18 cellular contexts compared by ENCODE assay signal in genomic region chr3:14351617-14352001, GRCh38. TPM values are rescaled to one million over a fixed set of nuclear protein-coding genes. Genes with fewer than 3 reads are reported as not detected.
DNase-seq lines count a peak whose midpoint lies in the region; ATAC-seq and TF ChIP-seq lines count a peak whose summit lies in the region.
"Had no signal": no experiment of that assay in that cellular context is flagged by ENCODE, and none has a peak within 500 bp of the region (broad histone marks: within the 10 kb centered on the region; RNA-seq: fewer than 3 reads in every experiment).

No MANE protein-coding gene starts in this region.

- H3K23ac ChIP-seq in neuronal stem cell (ENCODE audit: low read depth, low read length, poor library complexity) = no peak overlapping the region

- no peaks in the 10 kb centered on the region for H3K36me3 ChIP-seq in HCT116 (ENCODE audit: control insufficient read depth in 1 of 2, insufficient read depth in 2 of 2, low read length in 2 of 2)
- no peaks in the 10 kb centered on the region for H3K36me3 ChIP-seq in endodermal cell (ENCODE audit: control insufficient read depth, insufficient read depth, low read length)
- no peaks in the 10 kb centered on the region for H3K36me3 ChIP-seq in neuronal stem cell (replicated peaks in 1 of 2; ENCODE audit: control insufficient read depth in 2 of 2, insufficient read depth in 2 of 2, low read length in 2 of 2)
- H3K36me3 ChIP-seq: BE2C had no signal

- no peaks in the 10 kb centered on the region for H3K36me3 Mint-ChIP-seq in endodermal cell (ENCODE audit: low read depth)
- no peaks in the 10 kb centered on the region for H3K36me3 Mint-ChIP-seq in activated T-helper 1 cell treated with anti-CD3 and anti-CD28 coated beads, Interleukin-12 subunit alpha, Interleukin-12 subunit beta, Interleukin-2, Interleukin-4 antibody, amounts not matched to agents 30 ng/mL and 10 ng/mL and 1 ng/mL, durations not matched to agents 14 hours and 24 hours and 36 hours (ENCODE audit: low read depth)
- H3K36me3 Mint-ChIP-seq: CD4-positive, CD25-positive, alpha-beta regulatory T cell had no signal

- H4K8ac ChIP-seq in neuronal stem cell (ENCODE audit: low read depth, low read length) = no peak overlapping the region

- H3K79me1 ChIP-seq in neuronal stem cell (ENCODE audit: low read depth, low read length) = no peaks in the 10 kb centered on the region

- H2AK5ac ChIP-seq in neuronal stem cell (ENCODE audit: low read depth, low read length) = peak overlapping the region; percentile 87

- ATAC-seq in HCT116 (peak; percentile 12), omental fat pad (ENCODE audit: low FRiP score) (no peak)
- ATAC-seq: PC-3 had no signal

- H3K4me1 ChIP-seq in HCT116 (ENCODE audit: control insufficient read depth in 1 of 2, insufficient read depth in 2 of 2, low read length in 2 of 2) (peaks cover 0 to 11% of the 10 kb centered on the region in 2 experiments; a peak in 2 of 4 replicates), endodermal cell (ENCODE audit: control insufficient read depth, insufficient read depth, low read length) (no peaks in the 10 kb centered on the region), neuronal stem cell (ENCODE audit: control insufficient read depth in 2 of 2, insufficient read depth in 1 of 2, low read depth in 1 of 2, low read length in 2 of 2) (peaks cover 0 to 7% of the 10 kb centered on the region in 2 donors)

- H3K9me2 ChIP-seq in HCT116 (ENCODE audit: insufficient read depth) = no peaks in the 10 kb centered on the region

- no peaks in the 10 kb centered on the region for H3K79me2 ChIP-seq in HCT116 (ENCODE audit: insufficient read depth, low read length)

- no peak overlapping the region for H3K4me3 Mint-ChIP-seq in endodermal cell
- no peak overlapping the region for H3K4me3 Mint-ChIP-seq in activated T-helper 1 cell treated with anti-CD3 and anti-CD28 coated beads, Interleukin-12 subunit alpha, Interleukin-12 subunit beta, Interleukin-2, Interleukin-4 antibody, amounts not matched to agents 30 ng/mL and 10 ng/mL and 1 ng/mL, durations not matched to agents 14 hours and 24 hours and 36 hours
- H3K4me3 Mint-ChIP-seq: CD4-positive, CD25-positive, alpha-beta regulatory T cell had no signal

- H3K27me3 ChIP-seq in HCT116 (ENCODE audit: insufficient read depth, low read length) (no peaks in the 10 kb centered on the region), endodermal cell (ENCODE audit: control insufficient read depth, insufficient read depth, low read length, poor library complexity, severe bottlenecking) (no peaks in the 10 kb centered on the region), neuronal stem cell (ENCODE audit: control insufficient read depth in 3 of 3, insufficient read depth in 3 of 3, low read depth in 1 of 3, low read length in 3 of 3) (peaks cover 0 to 43% (median 0%) of the 10 kb centered on the region in 3 experiments)
- H3K27me3 ChIP-seq: BE2C had no signal

- no peak overlapping the region for H4K91ac ChIP-seq in neuronal stem cell (ENCODE audit: low read depth, low read length, poor library complexity)

- intact Hi-C loops in HCT116 (cut with micrococcal nuclease) = no loop called here
- intact Hi-C loops in activated T-helper 1 cell treated with anti-CD3 and anti-CD28 coated beads, Interleukin-12 subunit alpha, Interleukin-12 subunit beta, Interleukin-2, Interleukin-4 antibody, amounts not matched to agents 30 ng/mL and 10 ng/mL and 1 ng/mL, durations not matched to agents 14 hours and 24 hours and 36 hours (cut with micrococcal nuclease) = no loop called here

- BruUV-seq in HCT116 (replicated peaks; lab: Mats Ljungman, UMichigan) = no TSS peak

- peak overlapping the region; percentile 62 for H3K18ac ChIP-seq in neuronal stem cell (ENCODE audit: low read length)

- WGBS in endodermal cell (ENCODE audit: insufficient coverage in 1 of 2, insufficient read length in 1 of 2), 2 experiments = 80 to 93% methylated on average over 2 to 6 of the region's 6 CpGs
- no CpG with 5 or more reads among the region's 6 CpGs for WGBS in neuronal stem cell (ENCODE audit: extremely low coverage in 2 of 2, insufficient read length in 2 of 2, insufficient replicate concordance in 1 of 2), 2 donors

- peak overlapping the region; percentile 22 to 26; a peak in 3 of 4 replicates for H3K4me3 ChIP-seq in HCT116 (replicated peaks in 1 of 2; ENCODE audit: low read depth in 1 of 2, low read length in 2 of 2)
- no peak overlapping the region for H3K4me3 ChIP-seq in endodermal cell (ENCODE audit: low read length)
- H3K4me3 ChIP-seq in neuronal stem cell (ENCODE audit: low read length in 2 of 2) = no peak overlapping the region
- H3K4me3 ChIP-seq in foreskin fibroblast (ENCODE audit: low read depth in 1 of 2, low read length in 2 of 2) = no peak overlapping the region
- H3K4me3 ChIP-seq: SK-N-MC had no signal

- no peak overlapping the region for H2BK12ac ChIP-seq in neuronal stem cell (ENCODE audit: low read length)

- TF ChIP-seq RAD21 in HCT116 (IDR thresholded peaks at IDR 0.05; ENCODE audit: low read depth) = no peak

- H3K27ac ChIP-seq in HCT116 (ENCODE audit: low read depth, low read length) = no peak overlapping the region
- H3K27ac ChIP-seq in endodermal cell (ENCODE audit: low read depth, low read length) = no peak overlapping the region
- no peak overlapping the region for H3K27ac ChIP-seq in neuronal stem cell (replicated peaks; ENCODE audit: low read length)
- H3K27ac ChIP-seq: KMS-11, SK-N-MC had no signal

- H4K20me1 ChIP-seq in HCT116 (ENCODE audit: insufficient read depth) = no peaks in the 10 kb centered on the region

- POLR2A ChIA-PET in HCT116 (lab: Charles Lee) = no interaction called here

- peak overlapping the region; percentile 39 for H2BK15ac ChIP-seq in neuronal stem cell (ENCODE audit: low read length)

- no peaks in the 10 kb centered on the region for H3K9me3 ChIP-seq in HCT116 (ENCODE audit: control insufficient read depth in 1 of 2, insufficient read depth in 1 of 2, low read depth in 1 of 2, low read length in 2 of 2)
- no peaks in the 10 kb centered on the region for H3K9me3 ChIP-seq in endodermal cell (ENCODE audit: control insufficient read depth, low read length)
- H3K9me3 ChIP-seq in neuronal stem cell (replicated peaks in 1 of 2; ENCODE audit: control insufficient read depth in 2 of 2, insufficient read depth in 1 of 2, low read depth in 1 of 2, low read length in 2 of 2) = no peaks in the 10 kb centered on the region
- H3K9me3 ChIP-seq: BE2C had no signal

- CTCF ChIA-PET in HCT116 (lab: Charles Lee) = no interaction called here

- no peak for DNase-seq in HCT116 (ENCODE audit: low read depth, low spot score)
- DNase-seq in NCI-H69 (lab: John Stamatoyannopoulos, UW) = peak; percentile 66
- DNase-seq in endodermal cell = no peak
- DNase-seq in neuronal stem cell (ENCODE audit: low spot score) = no peak
- no peak for DNase-seq in KG1 (lab: John Stamatoyannopoulos, UW)
- DNase-seq in foreskin fibroblast = no peak
- no peak for DNase-seq in activated T-helper 1 cell treated with anti-CD3 and anti-CD28 coated beads, Interleukin-12 subunit alpha, Interleukin-12 subunit beta, Interleukin-2, Interleukin-4 antibody, amounts not matched to agents 30 ng/mL and 10 ng/mL and 1 ng/mL, durations not matched to agents 14 hours and 24 hours and 36 hours (ENCODE audit: low spot score)
- no peak for DNase-seq in omental fat pad (ENCODE audit: low spot score)
- DNase-seq: DMS79, NCI-H1105 treated with DMSO at 0.1 percent for 48 hours, NCI-H2029 treated with DMSO at 0.1 percent for 48 hours, NCI-H524 treated with DMSO at 0.1 percent for 48 hours, Right ventricle myocardium superior had no signal

- no peak overlapping the region for H3K4ac ChIP-seq in neuronal stem cell (ENCODE audit: low read length)

- no peak for TF ChIP-seq POLR2A in HCT116 (IDR thresholded peaks at IDR 0.05; ENCODE audit: borderline replicate concordance, extremely low read depth, insufficient read depth, insufficient read length)

- no peak overlapping the region for H2BK5ac ChIP-seq in neuronal stem cell (ENCODE audit: low read length)

- peak overlapping the region; percentile 48 for H3K27ac Mint-ChIP-seq in endodermal cell
- H3K27ac Mint-ChIP-seq in activated T-helper 1 cell treated with anti-CD3 and anti-CD28 coated beads, Interleukin-12 subunit alpha, Interleukin-12 subunit beta, Interleukin-2, Interleukin-4 antibody, amounts not matched to agents 30 ng/mL and 10 ng/mL and 1 ng/mL, durations not matched to agents 14 hours and 24 hours and 36 hours = no peak overlapping the region

- H3K4me2 ChIP-seq in HCT116 (ENCODE audit: low read length) = peak overlapping the region; percentile 52
- H3K4me2 ChIP-seq in neuronal stem cell (ENCODE audit: insufficient read depth, low read length, poor library complexity, severe bottlenecking) = no peak overlapping the region
- H3K4me2 ChIP-seq: KMS-11 had no signal

- no peaks in the 10 kb centered on the region for H3K9me3 Mint-ChIP-seq in endodermal cell
- no peaks in the 10 kb centered on the region for H3K9me3 Mint-ChIP-seq in activated T-helper 1 cell treated with anti-CD3 and anti-CD28 coated beads, Interleukin-12 subunit alpha, Interleukin-12 subunit beta, Interleukin-2, Interleukin-4 antibody, amounts not matched to agents 30 ng/mL and 10 ng/mL and 1 ng/mL, durations not matched to agents 14 hours and 24 hours and 36 hours
- H3K9me3 Mint-ChIP-seq: CD4-positive, CD25-positive, alpha-beta regulatory T cell had no signal

- H3K14ac ChIP-seq in neuronal stem cell (ENCODE audit: low read length) = no peak overlapping the region

- H3K27me3 Mint-ChIP-seq in endodermal cell (ENCODE audit: insufficient read depth) = peaks cover 9% of the 10 kb centered on the region
- H3K27me3 Mint-ChIP-seq in activated T-helper 1 cell treated with anti-CD3 and anti-CD28 coated beads, Interleukin-12 subunit alpha, Interleukin-12 subunit beta, Interleukin-2, Interleukin-4 antibody, amounts not matched to agents 30 ng/mL and 10 ng/mL and 1 ng/mL, durations not matched to agents 14 hours and 24 hours and 36 hours (ENCODE audit: insufficient read depth) = peaks cover 2% of the 10 kb centered on the region

- H2AFZ ChIP-seq in HCT116 (ENCODE audit: low read depth, low read length, poor library complexity, severe bottlenecking) (peak overlapping the region; percentile 47), neuronal stem cell (ENCODE audit: low read length) (no peak overlapping the region)

- peaks cover 19% of the 10 kb centered on the region for H3K4me1 Mint-ChIP-seq in endodermal cell
- H3K4me1 Mint-ChIP-seq in activated T-helper 1 cell treated with anti-CD3 and anti-CD28 coated beads, Interleukin-12 subunit alpha, Interleukin-12 subunit beta, Interleukin-2, Interleukin-4 antibody, amounts not matched to agents 30 ng/mL and 10 ng/mL and 1 ng/mL, durations not matched to agents 14 hours and 24 hours and 36 hours (ENCODE audit: low read depth) = no peaks in the 10 kb centered on the region
- H3K4me1 Mint-ChIP-seq: CD4-positive, CD25-positive, alpha-beta regulatory T cell had no signal

- RAD21 ChIA-PET in HCT116 (lab: Charles Lee; ENCODE audit: low non-redundant PET in 1 of 2, low total read pairs in 2 of 2, uncharacterized antibody in 2 of 2, unreplicated experiment in 2 of 2) = no interaction called here

- peak overlapping the region; percentile 28; the same call in 1 of the 2 replicates for H3K9ac ChIP-seq in HCT116 (ENCODE audit: low read length)
- H3K9ac ChIP-seq in endodermal cell (ENCODE audit: extremely low read depth, low read length, poor library complexity, severe bottlenecking) = no peak overlapping the region
- peak overlapping the region; percentile 25 for H3K9ac ChIP-seq in neuronal stem cell (ENCODE audit: low read depth, low read length, poor library complexity)
- H3K9ac ChIP-seq: KMS-11 had no signal

- TF ChIP-seq CTCF in HCT116 (IDR thresholded peaks at IDR 0.05 in 2 of 3, conservative IDR thresholded peaks at IDR 0.05 in 1 of 3; ENCODE audit: borderline replicate concordance in 1 of 3, insufficient read depth in 1 of 3, low read depth in 2 of 3, low read length in 2 of 3) (no peak), endodermal cell (conservative IDR thresholded peaks at IDR 0.05) (peak; percentile 40), foreskin fibroblast (IDR thresholded peaks at IDR 0.05; ENCODE audit: low read depth, low read length) (no peak), omental fat pad (IDR thresholded peaks at IDR 0.05) (no peak)

- H2BK120ac ChIP-seq in neuronal stem cell (ENCODE audit: low read depth, low read length) = no peak overlapping the region

RNA-seq across cellular contexts. Expression of gene SLC6A6, which starts 50.8 kb away (rescaled TPM):
- total RNA-seq in HCT116 (2021; ENCODE audit: unreplicated experiment) (36.3 TPM), endodermal cell (10 to 100 TPM; 43.1 to 56.5 TPM), omental fat pad (10 to 100 TPM; 35.7 to 75.2 (median 56.4) TPM)
- 23.0 and 33.5 TPM in 2 replicates for polyA plus RNA-seq in HCT116 (2012)
- polyA plus RNA-seq in endodermal cell (2013, experiment 1 of 2) = 25.6 TPM
- 24.6 TPM for polyA plus RNA-seq in endodermal cell (2013, experiment 2 of 2)
- polyA plus RNA-seq in neuronal stem cell (2013, experiment 1 of 2) = 27.6 TPM
- polyA plus RNA-seq in neuronal stem cell (2013, experiment 2 of 2) = 30.3 TPM
- total RNA-seq in activated T-helper 1 cell treated with anti-CD3 and anti-CD28 coated beads, Interleukin-12 subunit alpha, Interleukin-12 subunit beta, Interleukin-2, Interleukin-4 antibody, amounts not matched to agents 30 ng/mL and 10 ng/mL and 1 ng/mL, durations not matched to agents 14 hours and 24 hours and 36 hours = 45.4 and 51.2 TPM in 2 replicates

Comparison
In these comparisons a context has a peak if more than half of its experiments do, and no peak if none do; other contexts are left out.
1. H3K4me3 ChIP-seq: peak in HCT116 (2 of 2); none in endodermal cell (single experiment), neuronal stem cell (0 of 2) and foreskin fibroblast (0 of 2).